20 cellular contexts compared by ENCODE assay signal in the genomic region with DNA sequence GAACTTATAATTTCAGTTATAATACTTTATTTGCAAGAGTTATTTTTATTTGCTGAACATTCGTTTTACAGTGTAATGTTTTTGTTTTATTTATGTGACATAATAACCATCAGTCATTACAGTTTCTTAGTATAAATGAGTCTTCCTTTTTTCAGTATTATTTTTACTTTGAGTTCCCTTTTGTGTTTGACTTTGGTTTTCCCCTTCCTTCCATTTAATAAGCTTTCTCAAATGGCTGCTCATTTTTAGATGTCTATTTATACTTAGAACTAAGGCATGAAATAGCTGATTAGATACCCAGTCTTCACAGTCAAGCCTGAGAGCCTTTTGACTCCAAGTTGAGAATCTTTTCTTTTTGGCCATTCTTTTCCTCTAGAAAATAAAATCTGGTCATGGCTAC.
"Had no signal": no experiment of that assay in that cellular context is flagged by ENCODE, and none has a peak within 500 bp of the region (broad histone marks: within the 10 kb centered on the region; RNA-seq: fewer than 3 reads in every experiment).

No MANE protein-coding gene starts in this region.

- ATAC-seq: activated CD4-positive, CD25-positive, alpha-beta regulatory T cell treated with anti-CD3 and anti-CD28 coated beads, Interleukin-2, amount 50 U/mL, for 24 hours; activated CD8-positive, alpha-beta memory T cell treated with anti-CD3 and anti-CD28 coated beads, Interleukin-2, amount 10 ng/mL, durations not matched to agents 7 days and 5 days; activated naive CD4-positive, alpha-beta T cell treated with anti-CD3 and anti-CD28 coated beads, Interleukin-2, amount 50 U/mL, for 72 hours; gastrocnemius medialis; heart right ventricle; left lobe of liver; natural killer cell treated with Interleukin-12 subunit alpha and Interleukin-12 subunit beta and Interleukin-15 and Interleukin-18, amount 100 ng/mL, for 72 hours; psoas muscle; right lobe of liver; upper lobe of right lung had no signal

- H3K27ac ChIP-seq: gastrocnemius medialis, heart right ventricle, psoas muscle, right lobe of liver, upper lobe of right lung had no signal

- H3K36me3 ChIP-seq: gastrocnemius medialis, heart right ventricle, right lobe of liver, spleen, upper lobe of right lung had no signal

- H3K4me1 ChIP-seq: gastrocnemius medialis, heart right ventricle, psoas muscle, right lobe of liver, spleen, upper lobe of right lung had no signal

- H3K27ac Mint-ChIP-seq: activated CD8-positive, alpha-beta memory T cell treated with anti-CD3 and anti-CD28 coated beads, Interleukin-2, amount 10 ng/mL, durations not matched to agents 7 days and 5 days; activated naive CD4-positive, alpha-beta T cell treated with anti-CD3 and anti-CD28 coated beads, Interleukin-2, amount 50 U/mL, for 72 hours; activated T-cell treated with anti-CD3 and anti-CD28 coated beads, Interleukin-2, amount 50 U/mL, for 24 hours; brain; natural killer cell treated with Interleukin-12 subunit alpha and Interleukin-12 subunit beta and Interleukin-15 and Interleukin-18, amount 100 ng/mL, for 72 hours had no signal

- H3K4me3 Mint-ChIP-seq: activated CD8-positive, alpha-beta memory T cell treated with anti-CD3 and anti-CD28 coated beads, Interleukin-2, amount 10 ng/mL, durations not matched to agents 7 days and 5 days; activated T-cell treated with anti-CD3 and anti-CD28 coated beads, Interleukin-2, amount 50 U/mL, for 24 hours; brain; central memory CD8-positive, alpha-beta T cell; natural killer cell treated with Interleukin-12 subunit alpha and Interleukin-12 subunit beta and Interleukin-15 and Interleukin-18, amount 100 ng/mL, for 72 hours had no signal

- DNase-seq: activated CD4-positive, alpha-beta T cell treated with anti-CD3 and anti-CD28 coated beads, Interleukin-2, amount 50 U/mL, for 4 hours; activated CD8-positive, alpha-beta memory T cell treated with anti-CD3 and anti-CD28 coated beads, Interleukin-2, amount 10 ng/mL, durations not matched to agents 7 days and 5 days; activated effector memory CD4-positive, alpha-beta T cell treated with anti-CD3 and anti-CD28 coated beads, Interleukin-2, amount 50 U/mL, for 16 hours; activated T-cell treated with anti-CD3 and anti-CD28 coated beads, Interleukin-2, amount 50 U/mL, for 24 hours; amniotic stem cell; effector memory CD4-positive, alpha-beta T cell; gastrocnemius medialis; heart right ventricle; psoas muscle; right lobe of liver; spleen; stimulated activated CD4-positive, alpha-beta T cell treated with anti-CD3 and anti-CD28 coated beads, Interleukin-1b, Interleukin-23, amount 100 ng/mL, for 48 hours; stimulated activated naive CD4-positive, alpha-beta T cell treated with Interleukin-2 at 50 U/mL for 16 hours; upper lobe of right lung had no signal

- H3K9me3 Mint-ChIP-seq: brain had no signal

- H3K27me3 Mint-ChIP-seq: activated CD8-positive, alpha-beta memory T cell treated with anti-CD3 and anti-CD28 coated beads, Interleukin-2, amount 10 ng/mL, durations not matched to agents 7 days and 5 days; activated T-cell treated with anti-CD3 and anti-CD28 coated beads, Interleukin-2, amount 50 U/mL, for 24 hours; brain; central memory CD8-positive, alpha-beta T cell; natural killer cell treated with Interleukin-12 subunit alpha and Interleukin-12 subunit beta and Interleukin-15 and Interleukin-18, amount 100 ng/mL, for 72 hours had no signal

- H3K4me1 Mint-ChIP-seq: activated CD8-positive, alpha-beta memory T cell treated with anti-CD3 and anti-CD28 coated beads, Interleukin-2, amount 10 ng/mL, durations not matched to agents 7 days and 5 days; brain; central memory CD8-positive, alpha-beta T cell had no signal

- H3K4me3 ChIP-seq: gastrocnemius medialis, heart right ventricle, psoas muscle, right lobe of liver, spleen, upper lobe of right lung had no signal

- H3K36me3 Mint-ChIP-seq: activated CD8-positive, alpha-beta memory T cell treated with anti-CD3 and anti-CD28 coated beads, Interleukin-2, amount 10 ng/mL, durations not matched to agents 7 days and 5 days; brain had no signal

- H3K27me3 ChIP-seq: gastrocnemius medialis, heart right ventricle, right lobe of liver, spleen, upper lobe of right lung had no signal
